ENCODE assay signal across 1 cellular context in the genomic region with DNA sequence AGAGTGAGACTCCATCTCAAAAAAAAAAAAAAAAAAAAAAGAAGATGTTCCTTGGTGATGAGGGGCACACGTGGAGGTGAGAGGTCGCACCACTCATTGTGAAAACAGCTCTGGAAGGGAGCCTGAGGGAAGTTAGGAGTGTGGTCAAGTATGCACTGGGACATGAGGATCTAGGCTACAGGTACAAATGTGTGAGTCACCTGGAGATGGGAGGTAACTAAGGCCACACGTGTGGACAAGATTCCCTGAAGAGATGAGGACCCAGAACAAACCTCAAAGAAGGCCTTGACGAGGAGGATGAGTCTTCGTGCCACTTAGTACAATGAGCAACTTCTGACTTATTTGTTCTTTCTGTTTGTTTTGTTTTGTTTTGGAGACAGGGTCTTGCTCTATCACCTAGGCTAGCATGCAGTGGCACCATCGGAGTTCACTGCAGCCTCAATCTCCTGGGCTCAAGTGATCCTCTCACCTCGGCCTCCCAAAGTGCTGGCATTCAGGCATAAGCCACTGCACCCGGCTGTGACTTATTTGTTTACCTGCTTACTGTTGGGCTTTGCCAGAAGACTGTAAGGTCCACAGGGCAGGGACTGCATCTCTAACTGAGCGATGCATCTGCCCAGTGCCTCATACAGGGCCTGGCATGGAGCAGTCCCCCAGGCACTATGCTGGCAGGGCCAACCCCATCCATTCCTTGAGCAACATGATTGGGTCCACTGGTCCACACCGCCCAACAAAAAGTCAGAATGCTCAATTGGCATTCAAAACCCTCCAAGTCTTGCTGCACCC.
A peak's percentile ranks its signal among the peaks of the same experiment; 100 is the strongest.
TF ChIP-seq lines count a peak whose summit lies in the region.

No MANE protein-coding gene starts in this region.

TF ChIP-seq in K562, 482 proteins besides CTCF, POLR2A, EP300 and RAD21:
- TF ChIP-seq IRF2 (CRISPR knock-in tag; IDR thresholded peaks at IDR 0.05) (0 out of 2 replicates have a peak, but pooled peaks have one; percentile 12), ADNP (tag; IDR thresholded peaks at IDR 0.05) (no peak)
- TF ChIP-seq, protein P1, sequence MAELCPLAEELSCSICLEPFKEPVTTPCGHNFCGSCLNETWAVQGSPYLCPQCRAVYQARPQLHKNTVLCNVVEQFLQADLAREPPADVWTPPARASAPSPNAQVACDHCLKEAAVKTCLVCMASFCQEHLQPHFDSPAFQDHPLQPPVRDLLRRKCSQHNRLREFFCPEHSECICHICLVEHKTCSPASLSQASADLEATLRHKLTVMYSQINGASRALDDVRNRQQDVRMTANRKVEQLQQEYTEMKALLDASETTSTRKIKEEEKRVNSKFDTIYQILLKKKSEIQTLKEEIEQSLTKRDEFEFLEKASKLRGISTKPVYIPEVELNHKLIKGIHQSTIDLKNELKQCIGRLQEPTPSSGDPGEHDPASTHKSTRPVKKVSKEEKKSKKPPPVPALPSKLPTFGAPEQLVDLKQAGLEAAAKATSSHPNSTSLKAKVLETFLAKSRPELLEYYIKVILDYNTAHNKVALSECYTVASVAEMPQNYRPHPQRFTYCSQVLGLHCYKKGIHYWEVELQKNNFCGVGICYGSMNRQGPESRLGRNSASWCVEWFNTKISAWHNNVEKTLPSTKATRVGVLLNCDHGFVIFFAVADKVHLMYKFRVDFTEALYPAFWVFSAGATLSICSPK (IDR thresholded peaks at IDR 0.05; ENCODE audit: borderline replicate concordance), result no peak
